In genomic region chr20:56445540-56445939, GRCh38 we compare ENCODE assay signal across 1 cellular context.
A peak's percentile ranks its signal among the peaks of the same experiment; 100 is the strongest.
TF ChIP-seq lines count a peak whose summit lies in the region.

No MANE protein-coding gene starts in this region.

TF ChIP-seq in K562, 482 proteins besides CTCF, POLR2A, EP300 and RAD21:
- TF ChIP-seq SRSF1 (IDR thresholded peaks at IDR 0.05; ENCODE audit: low read depth, low read length), result no peak
- TF ChIP-seq POLR2G (IDR thresholded peaks at IDR 0.05; ENCODE audit: low read depth, low read length), result peak; percentile 50; the same call in 1 of the 2 replicates
- TF ChIP-seq KAT7 (CRISPR knock-in tag; IDR thresholded peaks at IDR 0.05; ENCODE audit: borderline replicate concordance), result no peak
